Comparison of ENCODE assay signal across 8 cellular contexts in the genomic region with DNA sequence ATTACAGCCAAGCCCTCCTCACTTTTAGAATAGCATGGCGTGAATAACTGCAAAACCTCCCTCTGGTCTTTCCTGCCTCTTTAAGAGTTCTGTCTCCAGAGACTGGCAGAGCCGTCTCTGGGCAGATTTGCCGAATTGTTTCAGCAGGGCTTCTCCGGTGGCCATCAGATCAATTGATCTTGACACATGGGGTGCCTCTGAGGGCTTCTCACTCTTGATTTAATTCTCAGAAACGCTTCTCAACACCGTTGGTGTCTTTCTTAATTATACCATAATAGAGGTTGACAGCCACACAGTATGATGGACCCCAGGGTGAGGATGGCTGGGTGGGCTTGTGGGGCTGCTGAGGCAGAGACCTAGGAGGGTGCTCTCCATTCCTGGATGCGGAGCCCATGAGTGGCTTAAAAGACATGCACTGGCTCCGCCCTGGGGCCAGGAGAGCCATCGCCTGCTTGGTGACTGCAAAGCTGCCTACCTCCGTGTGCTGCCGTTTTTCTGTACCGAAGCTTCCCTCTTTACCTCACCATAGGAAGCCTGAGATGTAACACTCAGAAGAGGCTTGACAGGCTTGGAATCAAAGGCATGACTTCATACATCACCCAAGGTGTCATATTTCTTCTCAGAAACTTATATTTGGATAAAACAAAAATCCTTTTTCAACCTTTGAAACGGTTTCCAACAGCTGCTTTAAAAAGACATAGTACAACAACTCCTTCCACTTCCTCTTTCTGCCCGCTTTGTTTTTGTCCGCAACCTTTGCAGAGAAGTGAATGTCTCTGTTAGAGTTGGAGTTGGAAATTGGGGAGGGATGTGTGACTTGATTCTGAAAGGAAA.
DNase-seq lines count a peak whose midpoint lies in the region; ATAC-seq and TF ChIP-seq lines count a peak whose summit lies in the region.

No MANE protein-coding gene starts in this region.

- intact Hi-C loops in activated B cell treated with CpG ODN at 0.5 μM for 24 hours (cut with micrococcal nuclease): loop anchor here (1.0 kb wide), 3 partner anchors 17 to 83 kb away; partner anchors contain the start of gene GALNT2
- intact Hi-C loops in psoas muscle (cut with DNase I): no loop called here

- peak overlapping the region; percentile 94 for H3K27ac Mint-ChIP-seq in activated B cell treated with CpG ODN at 0.5 μM for 24 hours

- H3K27me3 Mint-ChIP-seq in activated B cell treated with CpG ODN at 0.5 μM for 24 hours: no peaks in the 10 kb centered on the region

- peaks cover 71% of the 10 kb centered on the region for H3K4me1 Mint-ChIP-seq in activated B cell treated with CpG ODN at 0.5 μM for 24 hours

- no peaks in the 10 kb centered on the region for H3K9me3 ChIP-seq in psoas muscle

- CTCF ChIA-PET in activated B cell treated with CpG ODN at 0.5 μM for 24 hours (lab: Charles Lee): interaction anchor here (0.6 to 1.4 kb wide), 10 partner anchors 12 to 879 kb away, joined by 3 to 8 read pairs (median 3); partner anchors contain the start of gene RAB4A

- H3K36me3 ChIP-seq in psoas muscle (ENCODE audit: insufficient read depth in 1 of 2, low read depth in 1 of 2): no peaks in the 10 kb centered on the region

- H3K4me3 ChIP-seq in psoas muscle: no peak overlapping the region
- H3K4me3 ChIP-seq in foreskin fibroblast (ENCODE audit: low read depth in 1 of 2, low read length in 2 of 2): no peak overlapping the region

- no peaks in the 10 kb centered on the region for H3K27me3 ChIP-seq in psoas muscle (ENCODE audit: insufficient read depth in 3 of 3, low read length in 2 of 3)

- no peaks in the 10 kb centered on the region for H3K9me3 Mint-ChIP-seq in activated B cell treated with CpG ODN at 0.5 μM for 24 hours

- H3K4me3 Mint-ChIP-seq in activated B cell treated with CpG ODN at 0.5 μM for 24 hours: peak overlapping the region; percentile 80

- H3K4me1 ChIP-seq in psoas muscle: peaks cover 72% of the 10 kb centered on the region

- ATAC-seq in GM19351 (IDR thresholded peaks at IDR 0.05; ENCODE audit: unreplicated experiment): peak; percentile 77
- peak; percentile 67 for ATAC-seq in HG03342 (IDR thresholded peaks at IDR 0.05; ENCODE audit: unreplicated experiment)
- ATAC-seq in activated B cell treated with CpG ODN at 0.5 μM for 24 hours (ENCODE audit: low read depth): peak; percentile 81
- ATAC-seq in psoas muscle: no peak

- DNase-seq in CD1c-positive myeloid dendritic cell (ENCODE audit: extremely low spot score): peak; percentile 55
- DNase-seq in activated B cell treated with CpG ODN at 0.5 μM for 24 hours: no peak
- no peak for DNase-seq in psoas muscle
- no peak for DNase-seq in NCI-H524 (lab: John Stamatoyannopoulos, UW)
- no peak for DNase-seq in NCI-H1694 treated with DMSO at 0.1 percent for 48 hours (lab: John Stamatoyannopoulos, UW)
- DNase-seq in foreskin fibroblast: no peak

- H3K36me3 Mint-ChIP-seq in activated B cell treated with CpG ODN at 0.5 μM for 24 hours (ENCODE audit: low read depth): peaks cover 16% of the 10 kb centered on the region

- H3K27ac ChIP-seq in psoas muscle: no peak overlapping the region

- WGBS in psoas muscle, 3 donors: 60 to 71% (median 66%) methylated on average over 15 of the region's 15 CpGs

- POLR2A ChIA-PET in activated B cell treated with CpG ODN at 0.5 μM for 24 hours (lab: Charles Lee): interaction anchor here (0.6 to 7.0 kb wide), 14 partner anchors 11 to 489 kb away, joined by 3 to 132 read pairs (median 4); partner anchors contain the start of gene GALNT2

- no peak for TF ChIP-seq CTCF in activated B cell treated with CpG ODN at 0.5 μM for 24 hours (IDR thresholded peaks at IDR 0.05)
- TF ChIP-seq CTCF in psoas muscle (IDR thresholded peaks at IDR 0.05): no peak
- no peak for TF ChIP-seq CTCF in foreskin fibroblast (IDR thresholded peaks at IDR 0.05; ENCODE audit: low read depth, low read length)

Comparison
In these comparisons a context has a peak if more than half of its experiments do, and no peak if none do; other contexts are left out.
1. ATAC-seq: peak in GM19351 (single experiment), HG03342 (single experiment) and activated B cell treated with CpG ODN at 0.5 μM for 24 hours (single experiment); none in psoas muscle (0 of 4).